ENCODE assay signal across 25 cellular contexts in genomic region chr5:159935946-159936345, GRCh38. TPM values are rescaled to one million over a fixed set of nuclear protein-coding genes. Genes with fewer than 3 reads are reported as not detected.
DNase-seq lines count a peak whose midpoint lies in the region; ATAC-seq and TF ChIP-seq lines count a peak whose summit lies in the region.
"Had no signal": no experiment of that assay in that cellular context is flagged by ENCODE, and none has a peak within 500 bp of the region (broad histone marks: within the 10 kb centered on the region; RNA-seq: fewer than 3 reads in every experiment).

No MANE protein-coding gene starts in this region.

- CTCF ChIA-PET in MCF 10A (lab: Yijun Ruan, JAX): interaction anchor here (0.7 to 1.9 kb wide), 3 partner anchors 29 to 420 kb away, joined by 4 read pairs; no protein-coding TSS in a partner anchor
- CTCF ChIA-PET in mammary epithelial cell (lab: Charles Lee; ENCODE audit: low non-redundant PET): no interaction called here

- POLR2A ChIA-PET in MCF 10A (lab: Yijun Ruan, JAX): interaction anchor here (1.0 to 1.9 kb wide), 3 partner anchors 17 to 73 kb away, joined by 3 to 8 read pairs (median 3); partner anchors contain the start of gene TTC1

- TF ChIP-seq CTCF in MCF 10A (IDR thresholded peaks at IDR 0.05; ENCODE audit: unreplicated experiment) (no peak), breast epithelium (IDR thresholded peaks at IDR 0.05) (no peak), mammary epithelial cell (conservative IDR thresholded peaks at IDR 0.05 in 1 of 2, IDR thresholded peaks at IDR 0.05 in 1 of 2; ENCODE audit: extremely low read depth in 1 of 2, insufficient read depth in 1 of 2, low read depth in 1 of 2, low read length in 2 of 2) (no peak), foreskin keratinocyte (conservative IDR thresholded peaks at IDR 0.05) (no peak), type B pancreatic cell (conservative IDR thresholded peaks at IDR 0.05) (no peak)

- peak; percentile 66 for DNase-seq in MCF 10A (ENCODE audit: unreplicated experiment)
- DNase-seq in breast epithelium (ENCODE audit: low spot score in 2 of 2): no peak
- DNase-seq in mammary epithelial cell: no peak
- no peak for DNase-seq in foreskin keratinocyte
- DNase-seq in type B pancreatic cell (ENCODE audit: extremely low spot score, unreplicated experiment): no peak
- DNase-seq in NOMO-1 treated with dmso at 0.1 percent for 144 hours (lab: John Stamatoyannopoulos, UW; ENCODE audit: unreplicated experiment): no peak
- no peak for DNase-seq in cerebellar cortex (ENCODE audit: low spot score)
- DNase-seq in stimulated activated CD4-positive, alpha-beta T cell treated with anti-CD3 and anti-CD28 coated beads, Interleukin-2, amount 100 ng/mL, for 24 hours: no peak
- DNase-seq: AML-193; BE2C; CD4-positive, alpha-beta T cell; CD8-positive, alpha-beta memory T cell; DMS 273 treated with DMSO at 0.1 percent for 48 hours; DMS79; EL; GDM1; H9 had no signal

- H3K9ac ChIP-seq in mammary epithelial cell (ENCODE audit: insufficient read depth, low read length): no peak overlapping the region
- H3K9ac ChIP-seq: BLaER1 treated with 17β-estradiol and CSF1 and Interleukin-3, amounts not matched to agents 10 nM and 100 nM had no signal

- BruUV-seq in MCF 10A (replicated peaks; lab: Mats Ljungman, UMichigan): no TSS peak
- no TSS peak for BruUV-seq in mammary epithelial cell (replicated peaks; lab: Mats Ljungman, UMichigan)

- H3K9me3 ChIP-seq in breast epithelium (no peaks in the 10 kb centered on the region), mammary epithelial cell (replicated peaks; ENCODE audit: insufficient read depth, low read length) (no peaks in the 10 kb centered on the region)
- H3K9me3 ChIP-seq: A549; BE2C; BLaER1 treated with 17β-estradiol and CSF1 and Interleukin-3, amounts not matched to agents 10 nM and 100 nM had no signal

- H3K27ac ChIP-seq in breast epithelium: no peak overlapping the region
- H3K27ac ChIP-seq in mammary epithelial cell (ENCODE audit: insufficient read depth, low read depth, low read length): peak overlapping the region; percentile 78
- H3K27ac ChIP-seq in foreskin keratinocyte: peak overlapping the region; percentile 90
- H3K27ac ChIP-seq: 22Rv1; A549; BLaER1 treated with 17β-estradiol and CSF1 and Interleukin-3, amounts not matched to agents 10 nM and 100 nM had no signal

- dilution Hi-C loops in mammary epithelial cell (cut with HindIII; ENCODE audit: low sequenced_read_pairs): no loop called here

- no peak overlapping the region for H2AFZ ChIP-seq in mammary epithelial cell (ENCODE audit: low read depth, low read length)
- H2AFZ ChIP-seq: GM23338 had no signal

- no peaks in the 10 kb centered on the region for H3K4me1 ChIP-seq in breast epithelium
- H3K4me1 ChIP-seq in mammary epithelial cell (ENCODE audit: insufficient read depth, low read length): peaks cover 22% of the 10 kb centered on the region
- peaks cover 13% of the 10 kb centered on the region for H3K4me1 ChIP-seq in foreskin keratinocyte
- H3K4me1 ChIP-seq: BE2C; BLaER1 treated with 17β-estradiol and CSF1 and Interleukin-3, amounts not matched to agents 10 nM and 100 nM had no signal

- H3K36me3 ChIP-seq in breast epithelium (no peaks in the 10 kb centered on the region), mammary epithelial cell (ENCODE audit: insufficient read depth, low read length) (no peaks in the 10 kb centered on the region)
- H3K36me3 ChIP-seq: BE2C; BLaER1 treated with 17β-estradiol and CSF1 and Interleukin-3, amounts not matched to agents 10 nM and 100 nM had no signal

- no peak for TF ChIP-seq POLR2A in breast epithelium (IDR thresholded peaks at IDR 0.05)

- H3K27ac Mint-ChIP-seq in MCF 10A (ENCODE audit: low read depth, unreplicated experiment) (no peak overlapping the region), type B pancreatic cell (peak overlapping the region; percentile 79)
- H3K27ac Mint-ChIP-seq: CD14-positive monocyte; CD4-positive, alpha-beta T cell; GM23338; H9 had no signal

- intact Hi-C loops in MCF 10A (cut with micrococcal nuclease) (no loop called here), breast epithelium (cut with DNase I; ENCODE audit: low total_unique reads) (no loop called here), mammary epithelial cell (cut with micrococcal nuclease) (no loop called here)

- H3K27me3 ChIP-seq in breast epithelium: no peaks in the 10 kb centered on the region
- no peaks in the 10 kb centered on the region for H3K27me3 ChIP-seq in mammary epithelial cell (ENCODE audit: insufficient read depth, low read length)
- H3K27me3 ChIP-seq in foreskin keratinocyte: no peaks in the 10 kb centered on the region
- H3K27me3 ChIP-seq: BLaER1 treated with 17β-estradiol and CSF1 and Interleukin-3, amounts not matched to agents 10 nM and 100 nM had no signal

- no peaks in the 10 kb centered on the region for H4K20me1 ChIP-seq in mammary epithelial cell (ENCODE audit: insufficient read depth, low read length)
- H4K20me1 ChIP-seq: BLaER1 treated with 17β-estradiol and CSF1 and Interleukin-3, amounts not matched to agents 10 nM and 100 nM had no signal

- in situ Hi-C loops in mammary epithelial cell (cut with MboI; ENCODE audit: low sequenced_read_pairs in 2 of 2): no loop called here

- H3K36me3 Mint-ChIP-seq in MCF 10A (ENCODE audit: insufficient read depth, unreplicated experiment) (no peaks in the 10 kb centered on the region), type B pancreatic cell (peaks cover 3% of the 10 kb centered on the region)
- H3K36me3 Mint-ChIP-seq: CD14-positive monocyte; CD8-positive, alpha-beta memory T cell had no signal

- H3K4me2 ChIP-seq in mammary epithelial cell (ENCODE audit: insufficient read depth, low read depth, low read length): no peak overlapping the region
- H3K4me2 ChIP-seq: A549; BLaER1 treated with 17β-estradiol and CSF1 and Interleukin-3, amounts not matched to agents 10 nM and 100 nM; GM23338 had no signal

- no peak for ATAC-seq in foreskin keratinocyte
- ATAC-seq: GM23338, HCT116 had no signal

- H3K79me2 ChIP-seq in mammary epithelial cell (ENCODE audit: insufficient read depth, low read length): no peaks in the 10 kb centered on the region

- H3K27me3 Mint-ChIP-seq in MCF 10A (ENCODE audit: insufficient read depth, unreplicated experiment) (no peaks in the 10 kb centered on the region), type B pancreatic cell (peaks cover 36% of the 10 kb centered on the region)

- peaks cover 21% of the 10 kb centered on the region for H3K4me1 Mint-ChIP-seq in MCF 10A (ENCODE audit: insufficient read depth, unreplicated experiment)
- no peaks in the 10 kb centered on the region for H3K4me1 Mint-ChIP-seq in type B pancreatic cell (ENCODE audit: unreplicated experiment)
- H3K4me1 Mint-ChIP-seq: CD14-positive monocyte, GM23338, H9 had no signal

- H3K4me3 Mint-ChIP-seq in MCF 10A (ENCODE audit: unreplicated experiment) (no peak overlapping the region), type B pancreatic cell (no peak overlapping the region)
- H3K4me3 Mint-ChIP-seq: CD14-positive monocyte; CD4-positive, alpha-beta T cell; CD8-positive, alpha-beta memory T cell; GM23338; H9 had no signal

- H3K9me3 Mint-ChIP-seq in MCF 10A (ENCODE audit: unreplicated experiment) (no peaks in the 10 kb centered on the region), type B pancreatic cell (no peaks in the 10 kb centered on the region)
- H3K9me3 Mint-ChIP-seq: CD14-positive monocyte; CD4-positive, alpha-beta T cell; CD8-positive, alpha-beta memory T cell; GM23338; H9 had no signal

- no peak overlapping the region for H3K4me3 ChIP-seq in breast epithelium
- H3K4me3 ChIP-seq in mammary epithelial cell (replicated peaks in 1 of 3; ENCODE audit: insufficient read depth in 1 of 3, low read depth in 2 of 3, low read length in 3 of 3): no peak overlapping the region
- H3K4me3 ChIP-seq: A549; BLaER1 treated with 17β-estradiol and CSF1 and Interleukin-3, amounts not matched to agents 10 nM and 100 nM; GM12878; GM23338 had no signal

- 65% methylated on average over 1 of the region's 1 CpG for WGBS in mammary epithelial cell (ENCODE audit: low coverage, missing lambda C conversion rate)

RNA-seq across cellular contexts. Expression of gene ADRA1B, which starts 19.7 kb away (rescaled TPM):
- total RNA-seq in MCF 10A (2022) (0.14 TPM in 1 of 2 replicates, not detected in the other), breast epithelium (1 to 10 TPM in 1 of 3 donors, under 1 TPM in 2; 0.33 to 2.9 (median 0.88) TPM), mammary epithelial cell (under 1 TPM; 0.67 to 0.80 TPM), foreskin keratinocyte (0.11 TPM in 1 of 2 replicates, not detected in the other), type B pancreatic cell (ENCODE audit: low replicate concordance) (2.9 and 9.9 TPM in 2 replicates)
- polyA plus RNA-seq in mammary epithelial cell (0.77 TPM), foreskin keratinocyte (0.07 TPM in 1 of 2 replicates, not detected in the other)
- 5.4 TPM for polyA minus RNA-seq in mammary epithelial cell
- total RNA-seq: CD4-positive, alpha-beta T cell; CD8-positive, alpha-beta memory T cell; GM12878; GM23338; H4; H9 had no signal
- polyA plus RNA-seq: CD14-positive monocyte; CD8-positive, alpha-beta memory T cell; GM23338 had no signal

Comparison
In these comparisons a context has a peak if more than half of its experiments do, and no peak if none do; other contexts are left out.
1. H3K27ac ChIP-seq: peak in mammary epithelial cell (single experiment) and foreskin keratinocyte (single experiment); none in breast epithelium (0 of 2).